In the genomic region with DNA sequence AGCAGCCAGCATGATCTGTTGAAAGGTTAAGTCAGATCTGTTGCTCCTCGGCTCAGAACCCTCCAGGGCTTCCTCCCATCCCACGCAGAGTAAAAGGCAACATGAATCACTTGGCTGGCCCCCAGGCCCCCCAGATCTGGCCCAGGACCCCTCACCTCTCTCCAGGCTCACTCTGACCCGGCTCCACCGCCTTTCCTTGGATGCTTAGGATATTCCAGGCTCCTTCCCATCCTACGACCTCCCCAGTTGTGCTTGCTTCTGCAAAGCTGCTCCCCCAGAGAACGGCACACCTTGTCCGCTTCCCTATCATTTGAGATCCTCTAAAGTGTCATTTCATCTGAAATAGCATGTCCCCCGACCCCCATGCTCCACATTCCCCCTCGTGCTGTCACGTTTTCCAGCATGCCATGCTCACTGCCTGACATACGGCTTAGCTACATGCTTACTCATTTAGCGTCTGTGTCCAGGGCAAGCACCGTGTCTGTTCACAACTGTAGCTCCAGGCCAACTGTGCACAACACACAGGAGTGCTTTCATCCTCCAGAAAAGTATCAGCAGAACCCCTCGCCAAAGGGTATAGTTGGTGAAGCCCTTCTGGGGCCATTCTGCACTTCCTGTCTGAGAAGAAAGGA, we compare ENCODE assay signal across 25 cellular contexts. TPM values are rescaled to one million over a fixed set of nuclear protein-coding genes. Genes with fewer than 3 reads are reported as not detected.
"Had no signal": no experiment of that assay in that cellular context is flagged by ENCODE, and none has a peak within 500 bp of the region (broad histone marks: within the 10 kb centered on the region; RNA-seq: fewer than 3 reads in every experiment).

No MANE protein-coding gene starts in this region.

- ATAC-seq: activated naive CD4-positive, alpha-beta T cell treated with anti-CD3 and anti-CD28 coated beads, Interleukin-2, amount 50 U/mL, for 72 hours; activated naive CD8-positive, alpha-beta T cell treated with anti-CD3 and anti-CD28 coated beads, Interleukin-2, amount 50 U/mL, for 24 hours; body of pancreas; Right ventricle myocardium inferior; T-cell had no signal

- DNase-seq: activated B cell treated with CpG ODN at 0.5 μM for 24 hours; activated CD4-positive, alpha-beta memory T cell treated with anti-CD3 and anti-CD28 coated beads for 36 hours; activated CD4-positive, alpha-beta T cell treated with anti-CD3 and anti-CD28 coated beads, Interleukin-2, amount 10 ng/mL, durations not matched to agents 7 days and 5 days; activated CD8-positive, alpha-beta memory T cell treated with anti-CD3 and anti-CD28 coated beads for 24 hours; activated naive CD4-positive, alpha-beta T cell treated with Interleukin-2 at 50 U/mL for 16 hours; activated naive CD8-positive, alpha-beta T cell treated with anti-CD3 and anti-CD28 coated beads, Interleukin-2, amount 50 U/mL, for 24 hours; amniotic stem cell; body of pancreas; MG63; MV-4-11; NCI-H1092 treated with DMSO at 0.1 percent for 48 hours; NCI-H1417 treated with DMSO at 0.1 percent for 48 hours; NCI-H1694; NCI-H2029; NCI-H345; NCI-H510A; NCI-H526 treated with DMSO at 0.1 percent for 48 hours; NCI-H82; T-cell; T-helper 2 cell; T1000 had no signal

- H3K4me1 Mint-ChIP-seq: activated B cell treated with CpG ODN at 0.5 μM for 24 hours; activated CD4-positive, alpha-beta T cell treated with anti-CD3 and anti-CD28 coated beads, Interleukin-2, amount 10 ng/mL, durations not matched to agents 7 days and 5 days; activated naive CD8-positive, alpha-beta T cell treated with anti-CD3 and anti-CD28 coated beads, Interleukin-2, amount 50 U/mL, for 24 hours; T-cell had no signal

- H3K9me3 ChIP-seq: ascending aorta, body of pancreas, MG63 had no signal

- H3K27me3 ChIP-seq: ascending aorta, body of pancreas, MG63 had no signal

- H3K36me3 ChIP-seq: ascending aorta, MG63 had no signal

- H3K27ac ChIP-seq: ascending aorta, body of pancreas, SK-N-MC had no signal

- H3K4me3 Mint-ChIP-seq: activated B cell treated with CpG ODN at 0.5 μM for 24 hours; activated CD4-positive, alpha-beta memory T cell treated with anti-CD3 and anti-CD28 coated beads for 36 hours; activated CD4-positive, alpha-beta T cell treated with anti-CD3 and anti-CD28 coated beads, Interleukin-2, amount 10 ng/mL, durations not matched to agents 7 days and 5 days; activated naive CD8-positive, alpha-beta T cell treated with anti-CD3 and anti-CD28 coated beads, Interleukin-2, amount 50 U/mL, for 24 hours; T-cell had no signal

- H3K4me1 ChIP-seq: ascending aorta, body of pancreas had no signal

- H3K27ac Mint-ChIP-seq: activated B cell treated with CpG ODN at 0.5 μM for 24 hours; activated CD4-positive, alpha-beta memory T cell treated with anti-CD3 and anti-CD28 coated beads for 36 hours; activated CD4-positive, alpha-beta T cell treated with anti-CD3 and anti-CD28 coated beads, Interleukin-2, amount 10 ng/mL, durations not matched to agents 7 days and 5 days; activated naive CD4-positive, alpha-beta T cell treated with anti-CD3 and anti-CD28 coated beads, Interleukin-2, amount 50 U/mL, for 72 hours; activated naive CD8-positive, alpha-beta T cell treated with anti-CD3 and anti-CD28 coated beads, Interleukin-2, amount 50 U/mL, for 24 hours; T-cell had no signal

- H3K27me3 Mint-ChIP-seq: activated CD4-positive, alpha-beta T cell treated with anti-CD3 and anti-CD28 coated beads, Interleukin-2, amount 10 ng/mL, durations not matched to agents 7 days and 5 days had no signal

- H3K4me3 ChIP-seq: ascending aorta, body of pancreas, MG63, SK-N-MC had no signal

- H3K9me3 Mint-ChIP-seq: activated B cell treated with CpG ODN at 0.5 μM for 24 hours; activated CD4-positive, alpha-beta memory T cell treated with anti-CD3 and anti-CD28 coated beads for 36 hours; activated CD4-positive, alpha-beta T cell treated with anti-CD3 and anti-CD28 coated beads, Interleukin-2, amount 10 ng/mL, durations not matched to agents 7 days and 5 days; activated naive CD4-positive, alpha-beta T cell treated with anti-CD3 and anti-CD28 coated beads, Interleukin-2, amount 50 U/mL, for 72 hours; activated naive CD8-positive, alpha-beta T cell treated with anti-CD3 and anti-CD28 coated beads, Interleukin-2, amount 50 U/mL, for 24 hours; T-cell had no signal

- H3K36me3 Mint-ChIP-seq: activated CD4-positive, alpha-beta memory T cell treated with anti-CD3 and anti-CD28 coated beads for 36 hours; activated naive CD4-positive, alpha-beta T cell treated with anti-CD3 and anti-CD28 coated beads, Interleukin-2, amount 50 U/mL, for 72 hours; T-cell had no signal

RNA-seq across cellular contexts. Expression of a gene that starts 33.6 kb away (rescaled TPM):
- total RNA-seq: activated B cell treated with CpG ODN at 0.5 μM for 24 hours; activated CD4-positive, alpha-beta T cell treated with anti-CD3 and anti-CD28 coated beads, Interleukin-2, amount 10 ng/mL, durations not matched to agents 7 days and 5 days had no signal
